ENCODE assay signal across 1 cellular context in the genomic region with DNA sequence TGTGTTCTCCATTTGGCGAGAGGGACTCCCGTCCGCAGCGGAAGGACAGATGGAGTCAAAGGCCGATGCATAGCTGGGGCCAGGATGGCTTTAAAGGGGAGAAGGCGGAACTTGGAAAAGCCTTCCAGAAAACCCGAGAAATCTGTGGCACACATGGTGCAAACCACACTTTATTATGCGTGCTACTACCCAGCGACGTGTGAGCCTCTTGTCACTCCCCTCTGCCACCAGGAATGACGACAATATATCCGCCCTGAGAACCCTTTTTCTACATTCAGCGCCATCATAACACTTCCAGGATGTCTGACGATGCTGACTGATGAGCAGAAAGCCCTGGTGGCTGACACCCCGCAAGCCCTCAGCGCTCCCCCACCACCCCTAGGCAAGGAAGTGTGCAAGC.
TF ChIP-seq lines count a peak whose summit lies in the region.

No MANE protein-coding gene starts in this region.

TF ChIP-seq in HepG2, 621 proteins besides CTCF, POLR2A, EP300 and RAD21:
- TF ChIP-seq MAZ (IDR thresholded peaks at IDR 0.05; ENCODE audit: borderline replicate concordance, low read depth, low read length), result 0 out of 2 replicates have a peak, but pooled peaks have one; percentile 1
- TF ChIP-seq MAZ (CRISPR knock-in tag; IDR thresholded peaks at IDR 0.05; ENCODE audit: low read depth), result no peak
- TF ChIP-seq, protein P1, sequence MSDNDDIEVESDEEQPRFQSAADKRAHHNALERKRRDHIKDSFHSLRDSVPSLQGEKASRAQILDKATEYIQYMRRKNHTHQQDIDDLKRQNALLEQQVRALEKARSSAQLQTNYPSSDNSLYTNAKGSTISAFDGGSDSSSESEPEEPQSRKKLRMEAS (IDR thresholded peaks at IDR 0.05), result no peak
- 0 out of 2 replicates have a peak, but pooled peaks have one; percentile 22 for TF ChIP-seq PRMT3 (CRISPR knock-in tag; IDR thresholded peaks at IDR 0.05; ENCODE audit: borderline replicate concordance, low read depth)
- no peak for TF ChIP-seq ATF1 (CRISPR knock-in tag; IDR thresholded peaks at IDR 0.05)
TF ChIP-seq in HepG2: peak in this region for 2.
